Comparison of ENCODE assay signal across 15 cellular contexts in genomic region chr5:109863752-109864151, GRCh38.
A peak's percentile ranks its signal among the peaks of the same experiment; 100 is the strongest.
DNase-seq lines count a peak whose midpoint lies in the region; ATAC-seq and TF ChIP-seq lines count a peak whose summit lies in the region.
"Had no signal": no experiment of that assay in that cellular context is flagged by ENCODE, and none has a peak within 500 bp of the region (broad histone marks: within the 10 kb centered on the region; RNA-seq: fewer than 3 reads in every experiment).

No MANE protein-coding gene starts in this region.

- TF ChIP-seq CTCF in brain microvascular endothelial cell (IDR thresholded peaks at IDR 0.05; ENCODE audit: low read depth, low read length, missing control alignments) (no peak), lower lobe of right lung (IDR thresholded peaks at IDR 0.05) (no peak), RWPE1 (conservative IDR thresholded peaks at IDR 0.05; ENCODE audit: low read depth) (no peak)

- no peak for DNase-seq in activated T-cell treated with anti-CD3 and anti-CD28 coated beads, Interleukin-2, amount 50 U/mL, for 24 hours
- DNase-seq in activated T-cell treated with anti-CD3 and anti-CD28 coated beads, Interleukin-2, amount 50 U/mL, for 48 hours = no peak
- peak; percentile 5 for DNase-seq in brain microvascular endothelial cell
- no peak for DNase-seq in stimulated activated effector memory CD8-positive, alpha-beta T cell treated with anti-CD3 and anti-CD28 coated beads, Interleukin-12 subunit alpha, Interleukin-12 subunit beta, amount 100 ng/mL, for 72 hours (ENCODE audit: low spot score in 2 of 2)
- DNase-seq in lower lobe of right lung = no peak
- DNase-seq in ecto neural progenitor cell (ENCODE audit: low spot score) = no peak
- no peak for DNase-seq in RWPE1 (ENCODE audit: low spot score)
- DNase-seq: DMS153, heart right ventricle, left ventricle myocardium superior, NCI-H2227 treated with DMSO at 0.1 percent for 48 hours, nucleus accumbens had no signal

- peaks cover 72% of the 10 kb centered on the region for H3K4me1 Mint-ChIP-seq in activated T-cell treated with anti-CD3 and anti-CD28 coated beads, Interleukin-2, amount 50 U/mL, for 24 hours (ENCODE audit: low read depth)
- H3K4me1 Mint-ChIP-seq in stimulated activated effector memory CD8-positive, alpha-beta T cell treated with anti-CD3 and anti-CD28 coated beads, Interleukin-12 subunit alpha, Interleukin-12 subunit beta, amount 100 ng/mL, for 72 hours = peaks cover 20% of the 10 kb centered on the region

- H3K27ac ChIP-seq in brain microvascular endothelial cell (peak overlapping the region; percentile 29), lower lobe of right lung (no peak overlapping the region), RWPE1 (no peak overlapping the region)
- H3K27ac ChIP-seq: ascending aorta, heart right ventricle had no signal

- intact Hi-C loops in lower lobe of right lung (cut with DNase I) = no loop called here

- POLR2A ChIA-PET in RWPE1 (lab: Yijun Ruan, JAX; ENCODE audit: low non-redundant PET) = no interaction called here

- no peaks in the 10 kb centered on the region for H3K27me3 Mint-ChIP-seq in activated T-cell treated with anti-CD3 and anti-CD28 coated beads, Interleukin-2, amount 50 U/mL, for 24 hours

- H3K27me3 ChIP-seq in brain microvascular endothelial cell (replicated peaks) (no peaks in the 10 kb centered on the region), lower lobe of right lung (ENCODE audit: low read depth) (no peaks in the 10 kb centered on the region)
- H3K27me3 ChIP-seq: ascending aorta, heart right ventricle had no signal

- in situ Hi-C loops in brain microvascular endothelial cell (cut with HindIII; ENCODE audit: low pct_ligation_motif_present, low sequenced_read_pairs) = no loop called here

- H3K4me1 ChIP-seq in lower lobe of right lung = no peaks in the 10 kb centered on the region
- H3K4me1 ChIP-seq: ascending aorta had no signal

- H3K4me3 ChIP-seq in brain microvascular endothelial cell (ENCODE audit: low read depth, low read length) = no peak overlapping the region
- H3K4me3 ChIP-seq in lower lobe of right lung = no peak overlapping the region
- H3K4me3 ChIP-seq: ascending aorta, heart right ventricle had no signal

- H3K9me3 ChIP-seq in lower lobe of right lung = no peaks in the 10 kb centered on the region
- H3K9me3 ChIP-seq: ascending aorta, heart right ventricle had no signal

- no peaks in the 10 kb centered on the region for H3K36me3 ChIP-seq in brain microvascular endothelial cell (replicated peaks)
- H3K36me3 ChIP-seq in lower lobe of right lung = peaks cover 55% of the 10 kb centered on the region

- no peaks in the 10 kb centered on the region for H3K9me3 Mint-ChIP-seq in activated T-cell treated with anti-CD3 and anti-CD28 coated beads, Interleukin-2, amount 50 U/mL, for 24 hours
- H3K9me3 Mint-ChIP-seq in stimulated activated effector memory CD8-positive, alpha-beta T cell treated with anti-CD3 and anti-CD28 coated beads, Interleukin-12 subunit alpha, Interleukin-12 subunit beta, amount 100 ng/mL, for 72 hours = no peaks in the 10 kb centered on the region

- CTCF ChIA-PET in RWPE1 (lab: Yijun Ruan, JAX) = interaction anchor here (0.9 kb wide), 1 partner anchor 25 kb away, joined by 3 read pairs; no protein-coding TSS in a partner anchor

- peaks cover 92% of the 10 kb centered on the region for H3K36me3 Mint-ChIP-seq in activated T-cell treated with anti-CD3 and anti-CD28 coated beads, Interleukin-2, amount 50 U/mL, for 24 hours (ENCODE audit: low read depth)
- peaks cover 54% of the 10 kb centered on the region for H3K36me3 Mint-ChIP-seq in stimulated activated effector memory CD8-positive, alpha-beta T cell treated with anti-CD3 and anti-CD28 coated beads, Interleukin-12 subunit alpha, Interleukin-12 subunit beta, amount 100 ng/mL, for 72 hours

- H3K4me3 Mint-ChIP-seq in activated T-cell treated with anti-CD3 and anti-CD28 coated beads, Interleukin-2, amount 50 U/mL, for 24 hours = no peak overlapping the region
- H3K4me3 Mint-ChIP-seq in stimulated activated effector memory CD8-positive, alpha-beta T cell treated with anti-CD3 and anti-CD28 coated beads, Interleukin-12 subunit alpha, Interleukin-12 subunit beta, amount 100 ng/mL, for 72 hours = no peak overlapping the region

- ATAC-seq in HG03469 (IDR thresholded peaks at IDR 0.05; ENCODE audit: unreplicated experiment) (peak; percentile 39), lower lobe of right lung (no peak)
- peak; percentile 93 for ATAC-seq in stimulated activated effector memory CD8-positive, alpha-beta T cell treated with anti-CD3 and anti-CD28 coated beads, Interleukin-12 subunit alpha, Interleukin-12 subunit beta, amount 100 ng/mL, for 72 hours
- ATAC-seq: heart right ventricle, left ventricle myocardium superior, Panc1 had no signal

- peak overlapping the region; percentile 39 for H3K27ac Mint-ChIP-seq in activated T-cell treated with anti-CD3 and anti-CD28 coated beads, Interleukin-2, amount 50 U/mL, for 24 hours
- H3K27ac Mint-ChIP-seq in stimulated activated effector memory CD8-positive, alpha-beta T cell treated with anti-CD3 and anti-CD28 coated beads, Interleukin-12 subunit alpha, Interleukin-12 subunit beta, amount 100 ng/mL, for 72 hours = no peak overlapping the region

Comparison
In these comparisons a context has a peak if more than half of its experiments do, and no peak if none do; other contexts are left out.
1. ATAC-seq: peak in HG03469 (single experiment) and stimulated activated effector memory CD8-positive, alpha-beta T cell treated with anti-CD3 and anti-CD28 coated beads, Interleukin-12 subunit alpha, Interleukin-12 subunit beta, amount 100 ng/mL, for 72 hours (single experiment); none in lower lobe of right lung (0 of 2).